ENCODE assay signal across 8 cellular contexts in genomic region chr3:66138336-66139234, GRCh38.
DNase-seq lines count a peak whose midpoint lies in the region; ATAC-seq, FAIRE-seq and TF ChIP-seq lines count a peak whose summit lies in the region.

No MANE protein-coding gene starts in this region.

- H3K9me3 ChIP-seq in DOHH2 (ENCODE audit: control insufficient read depth, insufficient read depth, low read length) (no peaks in the 10 kb centered on the region), HAP-1 (0 out of 2 replicates have a peak, but pooled peaks cover 3% of the 10 kb centered on the region), right atrium auricular region (no peaks in the 10 kb centered on the region), small intestine (ENCODE audit: control insufficient read depth, low read depth) (no peaks in the 10 kb centered on the region)

- FAIRE-seq in small intestine (lab: Jason Lieb, UNC): no peak

- H3F3A ChIP-seq in DOHH2 (ENCODE audit: control insufficient read depth, insufficient read depth): no peaks in the 10 kb centered on the region

- no peak for ATAC-seq in HG03521 (IDR thresholded peaks at IDR 0.05; ENCODE audit: unreplicated experiment)

- in situ Hi-C loops in HAP-1 (cut with MboI; ENCODE audit: low sequenced_read_pairs): no loop called here

- H3K4me1 ChIP-seq in DOHH2 (ENCODE audit: control insufficient read depth, low read length): no peaks in the 10 kb centered on the region
- H3K4me1 ChIP-seq in HAP-1: no peaks in the 10 kb centered on the region
- H3K4me1 ChIP-seq in right atrium auricular region: peaks cover 0 to 13% of the 10 kb centered on the region in 2 donors
- H3K4me1 ChIP-seq in small intestine (ENCODE audit: control insufficient read depth in 2 of 2, insufficient read depth in 1 of 2, low read depth in 1 of 2, low read length in 1 of 2): no peaks in the 10 kb centered on the region

- DNase-seq in HAP-1 (ENCODE audit: low spot score in 2 of 2) (peak; percentile 58 to 68), NCI-H226 (peak; percentile 20), amygdala (lab: John Stamatoyannopoulos, UW) (peak in 37 of 56 donors; percentile 1 to 67 (median 12)), right atrium auricular region (ENCODE audit: low spot score) (no peak), small intestine (peak; percentile 70), DMS79 treated with DMSO at 0.1 percent for 48 hours (lab: John Stamatoyannopoulos, UW) (no peak)

- H3K4me2 ChIP-seq in DOHH2 (ENCODE audit: low read length): no peak overlapping the region

- TF ChIP-seq CTCF in DOHH2 (IDR thresholded peaks at IDR 0.05; ENCODE audit: low read depth, low read length, poor library complexity, severe bottlenecking) (peak; percentile 66), right atrium auricular region (IDR thresholded peaks at IDR 0.05) (peak; percentile 59 to 88)

- H3K4me3 ChIP-seq in DOHH2 (ENCODE audit: low read length) (no peak overlapping the region), HAP-1 (no peak overlapping the region), right atrium auricular region (no peak overlapping the region), small intestine (ENCODE audit: low read depth in 1 of 2, low read length in 2 of 2) (no peak overlapping the region)

- no peaks in the 10 kb centered on the region for H3K9me2 ChIP-seq in DOHH2 (replicated peaks; ENCODE audit: control insufficient read depth, low read length)

- WGBS in small intestine, 3 donors: 14 to 15% (median 15%) methylated on average over 6 of the region's 6 CpGs

- no peaks in the 10 kb centered on the region for H3K27me3 ChIP-seq in DOHH2 (ENCODE audit: control insufficient read depth, low read length)
- peaks cover 13% of the 10 kb centered on the region for H3K27me3 ChIP-seq in HAP-1 (ENCODE audit: low read depth)
- no peaks in the 10 kb centered on the region for H3K27me3 ChIP-seq in right atrium auricular region
- no peaks in the 10 kb centered on the region for H3K27me3 ChIP-seq in small intestine (ENCODE audit: control insufficient read depth in 2 of 2, insufficient read depth in 2 of 2, low read length in 2 of 2)

- no peaks in the 10 kb centered on the region for H3K36me3 ChIP-seq in DOHH2 (ENCODE audit: control insufficient read depth, low read length)
- no peaks in the 10 kb centered on the region for H3K36me3 ChIP-seq in HAP-1 (replicated peaks)
- no peaks in the 10 kb centered on the region for H3K36me3 ChIP-seq in right atrium auricular region
- H3K36me3 ChIP-seq in small intestine (ENCODE audit: control insufficient read depth in 2 of 2, insufficient read depth in 2 of 2, low read length in 2 of 2): no peaks in the 10 kb centered on the region

- H4K20me1 ChIP-seq in DOHH2 (ENCODE audit: control insufficient read depth, insufficient read depth, low read depth, low read length): no peaks in the 10 kb centered on the region

- H3K79me2 ChIP-seq in DOHH2 (ENCODE audit: control insufficient read depth, low read length): no peaks in the 10 kb centered on the region

- H3K27ac ChIP-seq in DOHH2 (ENCODE audit: low read depth, low read length): no peak overlapping the region
- H3K27ac ChIP-seq in right atrium auricular region: peak overlapping the region in 1 of 2 donors; percentile 28
- no peak overlapping the region for H3K27ac ChIP-seq in small intestine (ENCODE audit: low read depth in 1 of 2, low read length in 1 of 2)

Comparison
In these comparisons a context has a peak if more than half of its experiments do, and no peak if none do; other contexts are left out.
1. DNase-seq: peak in HAP-1 (2 of 2), NCI-H226 (single experiment), amygdala (37 of 56) and small intestine (single experiment); none in right atrium auricular region (single experiment) and DMS79 treated with DMSO at 0.1 percent for 48 hours (single experiment).